In genomic region chr1:230441183-230441582, GRCh38 we compare ENCODE assay signal across 30 cellular contexts. TPM values are rescaled to one million over a fixed set of nuclear protein-coding genes. Genes with fewer than 3 reads are reported as not detected.
DNase-seq lines count a peak whose midpoint lies in the region; ATAC-seq, FAIRE-seq and TF ChIP-seq lines count a peak whose summit lies in the region.
"Had no signal": no experiment of that assay in that cellular context is flagged by ENCODE, and none has a peak within 500 bp of the region (broad histone marks: within the 10 kb centered on the region; RNA-seq: fewer than 3 reads in every experiment).

No MANE protein-coding gene starts in this region.

- 4% methylated on average over 2 of the region's 2 CpGs for WGBS in A549 (ENCODE audit: missing lambda C conversion rate)

- H3K4me3 ChIP-seq in A549: no peak overlapping the region
- H3K4me3 ChIP-seq in endocrine pancreas (ENCODE audit: control insufficient read depth, insufficient read depth, low read length): peak overlapping the region; percentile 53
- H3K4me3 ChIP-seq: BLaER1; BLaER1 treated with 17β-estradiol and CSF1 and Interleukin-3, amounts not matched to agents 10 nM and 100 nM had no signal

- no peaks in the 10 kb centered on the region for H3K27me3 ChIP-seq in endocrine pancreas (ENCODE audit: control insufficient read depth, insufficient read depth, low read length)
- H3K27me3 ChIP-seq: BE2C; BLaER1; BLaER1 treated with 17β-estradiol and CSF1 and Interleukin-3, amounts not matched to agents 10 nM and 100 nM had no signal

- TF ChIP-seq CTCF in A549 (IDR thresholded peaks at IDR 0.05): no peak

- no peak for TF ChIP-seq EP300 in A549 (IDR thresholded peaks at IDR 0.05)

- H3K4me2 ChIP-seq in A549: no peak overlapping the region
- H3K4me2 ChIP-seq: BLaER1; BLaER1 treated with 17β-estradiol and CSF1 and Interleukin-3, amounts not matched to agents 10 nM and 100 nM had no signal

- no peak overlapping the region for H3K9ac ChIP-seq in endocrine pancreas (ENCODE audit: control insufficient read depth, insufficient read depth, low read length)
- H3K9ac ChIP-seq: BLaER1; BLaER1 treated with 17β-estradiol and CSF1 and Interleukin-3, amounts not matched to agents 10 nM and 100 nM had no signal

- no peak for ATAC-seq in A549
- ATAC-seq in HG03025 (IDR thresholded peaks at IDR 0.05; ENCODE audit: low FRiP score, unreplicated experiment): no peak
- ATAC-seq: CD8-positive, alpha-beta T cell had no signal

- H3K27ac ChIP-seq in A549: no peak overlapping the region
- H3K27ac ChIP-seq: 22Rv1; BLaER1; BLaER1 treated with 17β-estradiol and CSF1 and Interleukin-3, amounts not matched to agents 10 nM and 100 nM; C4-2B had no signal

- POLR2A ChIA-PET in A549 (lab: Yijun Ruan, JAX): no interaction called here

- DNase-seq in A549 (ENCODE audit: low read depth in 1 of 2, low spot score in 1 of 2): no peak
- DNase-seq in activated CD4-positive, alpha-beta T cell treated with anti-CD3 and anti-CD28 coated beads, Interleukin-2, amount 50 U/mL, for 4 hours: no peak
- DNase-seq: 8988T; ACHN; AML-193; BE2C; C1 segment of cervical spinal cord; Caco-2; Calu3; CD4-positive, alpha-beta memory T cell; CD4-positive, alpha-beta T cell; CD4-positive, CD25-positive, alpha-beta regulatory T cell; CD8-positive, alpha-beta memory T cell; CD8-positive, alpha-beta T cell; DMS 273 treated with DMSO at 0.1 percent for 48 hours; DMS153; DMS53; DMS79; DMS79 treated with DMSO at 0.1 percent for 48 hours; DND-41; EL had no signal

- H3K4me1 ChIP-seq in A549: no peaks in the 10 kb centered on the region
- H3K4me1 ChIP-seq in endocrine pancreas (ENCODE audit: control insufficient read depth, insufficient read depth, low read length): no peaks in the 10 kb centered on the region
- H3K4me1 ChIP-seq: BE2C; BLaER1; BLaER1 treated with 17β-estradiol and CSF1 and Interleukin-3, amounts not matched to agents 10 nM and 100 nM; Caco-2 had no signal

- no peaks in the 10 kb centered on the region for H3K36me3 ChIP-seq in endocrine pancreas (ENCODE audit: control insufficient read depth, insufficient read depth, low read length)
- H3K36me3 ChIP-seq: BE2C; BLaER1; BLaER1 treated with 17β-estradiol and CSF1 and Interleukin-3, amounts not matched to agents 10 nM and 100 nM had no signal

- no peak for TF ChIP-seq RAD21 in A549 (conservative IDR thresholded peaks at IDR 0.05 in 1 of 2, IDR thresholded peaks at IDR 0.05 in 1 of 2)

- no peak for FAIRE-seq in A549 (lab: Jason Lieb, UNC)
- FAIRE-seq: A204.1, D721Med had no signal

- H3K9me3 ChIP-seq in A549 (peaks cover 18% of the 10 kb centered on the region), endocrine pancreas (ENCODE audit: control insufficient read depth, low read length) (no peaks in the 10 kb centered on the region)
- H3K9me3 ChIP-seq: BE2C, Caco-2 had no signal

- TF ChIP-seq POLR2A in A549 (IDR thresholded peaks at IDR 0.05; ENCODE audit: low read length): no peak

- CTCF ChIA-PET in A549 (lab: Yijun Ruan, JAX): no interaction called here

TF ChIP-seq in A549, 52 proteins besides CTCF, POLR2A, EP300 and RAD21:
- no peak for TF ChIP-seq CHD4 (IDR thresholded peaks at IDR 0.05; ENCODE audit: borderline replicate concordance)
- TF ChIP-seq JUNB (IDR thresholded peaks at IDR 0.05): no peak
- TF ChIP-seq CBX8 (IDR thresholded peaks at IDR 0.05): peak; percentile 46; the same call in 1 of the 2 replicates
- no peak for TF ChIP-seq ZFP36 (IDR thresholded peaks at IDR 0.05; ENCODE audit: borderline replicate concordance, partially characterized antibody)
- peak; percentile 91 for TF ChIP-seq RNF2 (IDR thresholded peaks at IDR 0.05; ENCODE audit: borderline replicate concordance, low read depth)
- TF ChIP-seq POLR2AphosphoS2 (conservative IDR thresholded peaks at IDR 0.05; ENCODE audit: low read length): no peak
- no peak for TF ChIP-seq KDM5A (IDR thresholded peaks at IDR 0.05)
- TF ChIP-seq KDM1A (IDR thresholded peaks at IDR 0.05; ENCODE audit: low read depth): no peak

RNA-seq across cellular contexts. Expression of gene PGBD5, which starts 15.1 kb away (rescaled TPM):
- 0.04 and 0.07 TPM in 2 replicates for polyA plus RNA-seq in A549 (2011; rRNA removed)
- polyA plus RNA-seq in A549 (2012; cell fraction: cytosol; rRNA removed): 0.10 and 0.12 TPM in 2 replicates
- 0.08 and 0.17 TPM in 2 replicates for polyA plus RNA-seq in A549 (2012; cell fraction: nucleus; rRNA removed)
- polyA plus RNA-seq in A549 (2017; fragmentation: RNase III; extraction: RNeasy Plus Mini Kit Qiagen cat#74134 plus additional on column Dnase treatment): 0.24 to 0.66 TPM (median 0.47 TPM) in 3 replicates
- polyA minus RNA-seq in A549 (2011; rRNA and poly(A)+ RNA removed): 0.39 TPM in 1 of 2 replicates, not detected in the other
- polyA plus RNA-seq: CD14-positive monocyte; CD4-positive, alpha-beta memory T cell; CD4-positive, CD25-positive, alpha-beta regulatory T cell; CD8-positive, alpha-beta memory T cell had no signal
